In genomic region chr7:119842337-119842736, GRCh38 we compare ENCODE assay signal across 16 cellular contexts.
DNase-seq lines count a peak whose midpoint lies in the region; ATAC-seq and TF ChIP-seq lines count a peak whose summit lies in the region.
"Had no signal": no experiment of that assay in that cellular context is flagged by ENCODE, and none has a peak within 500 bp of the region (broad histone marks: within the 10 kb centered on the region; RNA-seq: fewer than 3 reads in every experiment).

No MANE protein-coding gene starts in this region.

- H3K4me2 ChIP-seq in OCI-LY3 (ENCODE audit: low read length) = no peak overlapping the region
- H3K4me2 ChIP-seq: KMS-11 had no signal

- TF ChIP-seq CTCF in OCI-LY3 (IDR thresholded peaks at IDR 0.05; ENCODE audit: low read depth, low read length) = no peak

- no peaks in the 10 kb centered on the region for H3K79me2 ChIP-seq in OCI-LY3 (ENCODE audit: low read length)

- H3K27ac Mint-ChIP-seq in stimulated activated naive B cell treated with anti-CD40 and anti-IgM and Interleukin-4, amounts not matched to agents 10 μg/mL and 1 μg/mL and 100 μg/mL, for 72 hours = no peak overlapping the region
- H3K27ac Mint-ChIP-seq: B cell; CD4-positive, alpha-beta T cell; HFFc6 had no signal

- H3K4me1 Mint-ChIP-seq in stimulated activated naive B cell treated with anti-CD40 and anti-IgM and Interleukin-4, amounts not matched to agents 10 μg/mL and 1 μg/mL and 100 μg/mL, for 72 hours = no peaks in the 10 kb centered on the region
- H3K4me1 Mint-ChIP-seq: B cell had no signal

- no peaks in the 10 kb centered on the region for H3K36me3 Mint-ChIP-seq in stimulated activated naive B cell treated with anti-CD40 and anti-IgM and Interleukin-4, amounts not matched to agents 10 μg/mL and 1 μg/mL and 100 μg/mL, for 72 hours

- H3K27me3 Mint-ChIP-seq in stimulated activated naive B cell treated with anti-CD40 and anti-IgM and Interleukin-4, amounts not matched to agents 10 μg/mL and 1 μg/mL and 100 μg/mL, for 72 hours = no peaks in the 10 kb centered on the region
- H3K27me3 Mint-ChIP-seq: B cell; CD4-positive, alpha-beta T cell had no signal

- H3K27me3 ChIP-seq in OCI-LY3 (ENCODE audit: low read depth, low read length) = no peaks in the 10 kb centered on the region

- H3K4me1 ChIP-seq in OCI-LY3 (ENCODE audit: low read length) = peaks cover 6% of the 10 kb centered on the region; the same call in 1 of the 2 replicates

- no peak overlapping the region for H3K4me3 Mint-ChIP-seq in stimulated activated naive B cell treated with anti-CD40 and anti-IgM and Interleukin-4, amounts not matched to agents 10 μg/mL and 1 μg/mL and 100 μg/mL, for 72 hours
- H3K4me3 Mint-ChIP-seq: B cell; CD4-positive, alpha-beta T cell; HFFc6 had no signal

- peaks cover 0 to 10% of the 10 kb centered on the region in 2 donors for H3K9me3 Mint-ChIP-seq in stimulated activated naive B cell treated with anti-CD40 and anti-IgM and Interleukin-4, amounts not matched to agents 10 μg/mL and 1 μg/mL and 100 μg/mL, for 72 hours

- H3K9ac ChIP-seq in OCI-LY3 (ENCODE audit: low read length) = no peak overlapping the region
- H3K9ac ChIP-seq: KMS-11 had no signal

- no peaks in the 10 kb centered on the region for H3K9me3 ChIP-seq in OCI-LY3 (ENCODE audit: insufficient read depth, low read length)

- no peaks in the 10 kb centered on the region for H3K36me3 ChIP-seq in OCI-LY3 (replicated peaks; ENCODE audit: low read depth, low read length)

- no peak overlapping the region for H3K27ac ChIP-seq in OCI-LY3 (ENCODE audit: low read length)
- H3K27ac ChIP-seq: KMS-11 had no signal

- DNase-seq in NCI-H146 (lab: John Stamatoyannopoulos, UW) = no peak
- no peak for DNase-seq in NCI-H2081 (lab: John Stamatoyannopoulos, UW)
- no peak for DNase-seq in stimulated activated naive B cell treated with anti-CD40 and anti-IgM and Interleukin-4, amounts not matched to agents 10 μg/mL and 1 μg/mL and 100 μg/mL, for 72 hours
- DNase-seq: C1 segment of cervical spinal cord; Calu3; CD4-positive, alpha-beta T cell; DMS 273 treated with DMSO at 0.1 percent for 48 hours; HCEC 1CT; HFFc6 had no signal

- H4K20me1 ChIP-seq in OCI-LY3 (ENCODE audit: insufficient read depth, low read length) = no peaks in the 10 kb centered on the region

- 0 out of 2 replicates have a peak overlapping the region, but pooled peaks have one; percentile 12 for H2AFZ ChIP-seq in OCI-LY3 (ENCODE audit: low read depth, low read length)

- ATAC-seq in GM19025 (IDR thresholded peaks at IDR 0.05; ENCODE audit: low read depth, unreplicated experiment) = peak; percentile 46
- peak; percentile 54 for ATAC-seq in HG02885 (IDR thresholded peaks at IDR 0.05; ENCODE audit: poor library complexity, unreplicated experiment)
- no peak for ATAC-seq in stimulated activated naive B cell treated with anti-CD40 and anti-IgM and Interleukin-4, amounts not matched to agents 10 μg/mL and 1 μg/mL and 100 μg/mL, for 72 hours (replicated peaks)
- ATAC-seq in HG02610 (IDR thresholded peaks at IDR 0.05; ENCODE audit: unreplicated experiment) = no peak
- ATAC-seq: HepG2 had no signal

- no peak overlapping the region for H3K4me3 ChIP-seq in OCI-LY3 (ENCODE audit: low read length)

Comparison
In these comparisons a context has a peak if more than half of its experiments do, and no peak if none do; other contexts are left out.
1. ATAC-seq: peak in GM19025 (single experiment) and HG02885 (single experiment); none in stimulated activated naive B cell treated with anti-CD40 and anti-IgM and Interleukin-4, amounts not matched to agents 10 μg/mL and 1 μg/mL and 100 μg/mL, for 72 hours (0 of 2) and HG02610 (single experiment).